Comparison of ENCODE assay signal across 32 cellular contexts in the genomic region with DNA sequence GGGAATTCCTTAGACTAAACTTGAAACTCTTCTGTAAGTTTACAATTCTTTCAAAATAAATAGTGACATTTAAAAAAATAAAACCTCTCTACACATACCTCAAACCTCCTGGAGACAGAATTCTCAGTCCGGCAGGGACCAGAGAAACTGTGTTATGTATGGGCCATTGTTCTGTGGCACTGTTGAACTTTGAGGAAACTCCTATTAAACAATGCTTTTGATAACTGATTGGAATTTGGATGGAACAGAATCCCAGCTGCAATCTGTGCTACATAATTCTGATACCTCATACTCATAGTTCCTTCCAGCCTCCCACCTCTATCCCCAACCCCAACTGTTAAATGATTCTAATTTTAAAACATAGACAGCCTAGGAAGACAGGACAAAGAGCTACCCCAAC.
"Had no signal": no experiment of that assay in that cellular context is flagged by ENCODE, and none has a peak within 500 bp of the region (broad histone marks: within the 10 kb centered on the region; RNA-seq: fewer than 3 reads in every experiment).

No MANE protein-coding gene starts in this region.

- H3K9ac ChIP-seq: parathyroid adenoma had no signal

- DNase-seq: activated CD4-positive, alpha-beta memory T cell treated with anti-CD3 and anti-CD28 coated beads for 36 hours; activated CD4-positive, alpha-beta T cell treated with anti-CD3 and anti-CD28 coated beads for 48 hours; activated CD8-positive, alpha-beta memory T cell treated with anti-CD3 and anti-CD28 coated beads, Interleukin-2, amount 50 U/mL, for 4 hours; activated naive CD8-positive, alpha-beta T cell treated with anti-CD3 and anti-CD28 coated beads, Interleukin-2, amount 50 U/mL, for 24 hours; activated T-cell treated with anti-CD3 and anti-CD28 coated beads, Interleukin-2, amount 50 U/mL, for 1 hour; amygdala; effector memory CD8-positive, alpha-beta T cell; foreskin melanocyte; heart right ventricle; kidney glomerular epithelial cell; lower lobe of right lung; mesenchymal stem cell; nucleus accumbens; stimulated activated CD4-positive, alpha-beta T cell treated with anti-CD3 and anti-CD28 coated beads, Interleukin-15, amount 100 ng/mL, for 24 hours; stimulated activated CD4-positive, alpha-beta T cell treated with anti-CD3 and anti-CD28 coated beads, Interleukin-2, amount 100 ng/mL, for 24 hours; stimulated activated naive B cell treated with anti-CD40 and anti-IgM and Interleukin-4, amounts not matched to agents 10 μg/mL and 1 μg/mL and 100 μg/mL, for 72 hours; stomach; T-helper 17 cell; T1000; thyroid gland; WERI-Rb-1 had no signal

- H3K9me3 ChIP-seq: breast epithelium, heart right ventricle, lower lobe of right lung, right atrium auricular region, stomach, thyroid gland had no signal

- H3K36me3 ChIP-seq: breast epithelium, heart right ventricle, lower lobe of right lung, right atrium auricular region, stomach, thyroid gland, WERI-Rb-1 had no signal

- H2AFZ ChIP-seq: parathyroid adenoma had no signal

- H3K27ac Mint-ChIP-seq: activated CD4-positive, alpha-beta memory T cell treated with anti-CD3 and anti-CD28 coated beads for 36 hours; activated naive CD4-positive, alpha-beta T cell treated with anti-CD3 and anti-CD28 coated beads, Interleukin-2, amount 50 U/mL, for 24 hours; activated naive CD8-positive, alpha-beta T cell treated with anti-CD3 and anti-CD28 coated beads, Interleukin-2, amount 50 U/mL, for 24 hours; activated T-helper 17 cell treated with anti-CD3 and anti-CD28 coated beads, Interleukin-2, amount 50 U/mL, for 72 hours; effector memory CD8-positive, alpha-beta T cell; natural killer cell treated with Interleukin-12 subunit alpha and Interleukin-12 subunit beta and Interleukin-15 and Interleukin-18, amount 100 ng/mL, for 72 hours; stimulated activated naive B cell treated with anti-CD40 and anti-IgM and Interleukin-4, amounts not matched to agents 10 μg/mL and 1 μg/mL and 100 μg/mL, for 72 hours; T-helper 17 cell had no signal

- H3K4me1 Mint-ChIP-seq: activated naive CD4-positive, alpha-beta T cell treated with anti-CD3 and anti-CD28 coated beads, Interleukin-2, amount 50 U/mL, for 24 hours; activated naive CD8-positive, alpha-beta T cell treated with anti-CD3 and anti-CD28 coated beads, Interleukin-2, amount 50 U/mL, for 24 hours; activated T-helper 17 cell treated with anti-CD3 and anti-CD28 coated beads, Interleukin-2, amount 50 U/mL, for 72 hours; central memory CD8-positive, alpha-beta T cell; stimulated activated naive B cell treated with anti-CD40 and anti-IgM and Interleukin-4, amounts not matched to agents 10 μg/mL and 1 μg/mL and 100 μg/mL, for 72 hours; T-helper 17 cell had no signal

- H3K4me3 ChIP-seq: breast epithelium, heart right ventricle, lower lobe of right lung, right atrium auricular region, stomach, thyroid gland had no signal

- H3K27me3 ChIP-seq: breast epithelium, heart right ventricle, right atrium auricular region, stomach, thyroid gland had no signal

- H3K9me3 Mint-ChIP-seq: activated CD4-positive, alpha-beta memory T cell treated with anti-CD3 and anti-CD28 coated beads for 36 hours; activated naive CD4-positive, alpha-beta T cell treated with anti-CD3 and anti-CD28 coated beads, Interleukin-2, amount 50 U/mL, for 24 hours; activated naive CD8-positive, alpha-beta T cell treated with anti-CD3 and anti-CD28 coated beads, Interleukin-2, amount 50 U/mL, for 24 hours; activated T-helper 17 cell treated with anti-CD3 and anti-CD28 coated beads, Interleukin-2, amount 50 U/mL, for 72 hours; central memory CD8-positive, alpha-beta T cell; effector memory CD8-positive, alpha-beta T cell; natural killer cell treated with Interleukin-12 subunit alpha and Interleukin-12 subunit beta and Interleukin-15 and Interleukin-18, amount 100 ng/mL, for 72 hours; stimulated activated naive B cell treated with anti-CD40 and anti-IgM and Interleukin-4, amounts not matched to agents 10 μg/mL and 1 μg/mL and 100 μg/mL, for 72 hours had no signal

- H3K36me3 Mint-ChIP-seq: activated CD4-positive, alpha-beta memory T cell treated with anti-CD3 and anti-CD28 coated beads for 36 hours; activated naive CD4-positive, alpha-beta T cell treated with anti-CD3 and anti-CD28 coated beads, Interleukin-2, amount 50 U/mL, for 24 hours; natural killer cell treated with Interleukin-12 subunit alpha and Interleukin-12 subunit beta and Interleukin-15 and Interleukin-18, amount 100 ng/mL, for 72 hours; stimulated activated naive B cell treated with anti-CD40 and anti-IgM and Interleukin-4, amounts not matched to agents 10 μg/mL and 1 μg/mL and 100 μg/mL, for 72 hours had no signal

- H3K27me3 Mint-ChIP-seq: activated naive CD8-positive, alpha-beta T cell treated with anti-CD3 and anti-CD28 coated beads, Interleukin-2, amount 50 U/mL, for 24 hours had no signal

- H3K27ac ChIP-seq: lower lobe of right lung, parathyroid adenoma, right atrium auricular region, stomach, thyroid gland, WERI-Rb-1 had no signal

- ATAC-seq: activated CD4-positive, CD25-positive, alpha-beta regulatory T cell treated with anti-CD3 and anti-CD28 coated beads, Interleukin-2, amount 50 U/mL, for 24 hours; activated naive CD8-positive, alpha-beta T cell treated with anti-CD3 and anti-CD28 coated beads, Interleukin-2, amount 50 U/mL, for 24 hours; activated T-helper 17 cell treated with anti-CD3 and anti-CD28 coated beads, Interleukin-2, amount 50 U/mL, for 72 hours; effector memory CD8-positive, alpha-beta T cell; esophagus mucosa; left lobe of liver; lower lobe of right lung; natural killer cell treated with Interleukin-12 subunit alpha and Interleukin-12 subunit beta and Interleukin-15 and Interleukin-18, amount 100 ng/mL, for 72 hours; stimulated activated naive B cell treated with anti-CD40 and anti-IgM and Interleukin-4, amounts not matched to agents 10 μg/mL and 1 μg/mL and 100 μg/mL, for 72 hours; T-helper 17 cell had no signal

- H3K4me3 Mint-ChIP-seq: activated CD4-positive, alpha-beta memory T cell treated with anti-CD3 and anti-CD28 coated beads for 36 hours; activated naive CD4-positive, alpha-beta T cell treated with anti-CD3 and anti-CD28 coated beads, Interleukin-2, amount 50 U/mL, for 24 hours; activated naive CD8-positive, alpha-beta T cell treated with anti-CD3 and anti-CD28 coated beads, Interleukin-2, amount 50 U/mL, for 24 hours; activated T-helper 17 cell treated with anti-CD3 and anti-CD28 coated beads, Interleukin-2, amount 50 U/mL, for 72 hours; central memory CD8-positive, alpha-beta T cell; effector memory CD8-positive, alpha-beta T cell; natural killer cell treated with Interleukin-12 subunit alpha and Interleukin-12 subunit beta and Interleukin-15 and Interleukin-18, amount 100 ng/mL, for 72 hours; stimulated activated naive B cell treated with anti-CD40 and anti-IgM and Interleukin-4, amounts not matched to agents 10 μg/mL and 1 μg/mL and 100 μg/mL, for 72 hours; T-helper 17 cell had no signal

- FAIRE-seq: colon had no signal
